In the genomic region with DNA sequence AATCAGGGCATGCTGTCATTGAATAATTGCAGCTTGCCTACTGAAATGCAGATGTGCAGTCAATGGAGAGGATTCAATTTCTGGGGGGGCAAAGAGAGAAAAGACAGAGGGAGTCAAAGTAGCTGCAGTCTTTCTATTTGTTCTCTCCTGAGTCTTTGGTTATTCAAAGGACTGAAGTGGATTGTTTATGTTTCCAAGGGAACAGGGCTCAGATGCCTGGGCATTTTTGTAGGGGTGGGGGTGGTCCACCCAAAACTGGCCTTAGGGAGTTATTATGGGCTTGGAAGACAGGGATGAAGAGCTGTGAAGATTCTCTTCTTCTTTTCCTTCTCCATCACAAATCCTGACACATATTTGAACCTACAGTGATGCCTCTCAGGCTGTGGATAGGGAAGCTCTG, we compare ENCODE assay signal across 16 cellular contexts.
"Had no signal": no experiment of that assay in that cellular context is flagged by ENCODE, and none has a peak within 500 bp of the region (broad histone marks: within the 10 kb centered on the region; RNA-seq: fewer than 3 reads in every experiment).

No MANE protein-coding gene starts in this region.

- H3K27ac ChIP-seq: cardiac muscle cell, dorsolateral prefrontal cortex, esophagus muscularis mucosa, hepatocyte, lower lobe of right lung, neutrophil, parathyroid adenoma, thoracic aorta had no signal

- H3K27me3 Mint-ChIP-seq: activated naive CD4-positive, alpha-beta T cell treated with anti-CD3 and anti-CD28 coated beads, Interleukin-2, amount 10 ng/mL, durations not matched to agents 7 days and 5 days had no signal

- H3K4me3 ChIP-seq: cardiac muscle cell, dorsolateral prefrontal cortex, esophagus muscularis mucosa, hepatocyte, lower lobe of right lung, thoracic aorta had no signal

- H3K36me3 Mint-ChIP-seq: activated naive CD4-positive, alpha-beta T cell treated with anti-CD3 and anti-CD28 coated beads, Interleukin-2, amount 10 ng/mL, durations not matched to agents 7 days and 5 days; naive B cell; T-cell had no signal

- H3K9me3 ChIP-seq: neutrophil, thoracic aorta had no signal

- DNase-seq: activated naive CD4-positive, alpha-beta T cell treated with anti-CD3 and anti-CD28 coated beads, Interleukin-2, amount 10 ng/mL, durations not matched to agents 7 days and 5 days; dorsolateral prefrontal cortex; left cardiac atrium; lower lobe of right lung; naive B cell; stimulated activated CD4-positive, alpha-beta T cell treated with anti-CD3 and anti-CD28 coated beads, Interleukin-2, amount 100 ng/mL, for 24 hours; T-cell; T-helper 9 cell had no signal

- ATAC-seq: activated CD4-positive, CD25-positive, alpha-beta regulatory T cell treated with anti-CD3 and anti-CD28 coated beads, Interleukin-2, amount 50 U/mL, for 24 hours; activated T-helper 17 cell treated with anti-CD3 and anti-CD28 coated beads, Interleukin-2, amount 50 U/mL, for 72 hours; left cardiac atrium; lower lobe of right lung; T-cell had no signal

- H3K27me3 ChIP-seq: cardiac muscle cell, esophagus muscularis mucosa, hepatocyte, neutrophil had no signal

- H3K9me3 Mint-ChIP-seq: activated naive CD4-positive, alpha-beta T cell treated with anti-CD3 and anti-CD28 coated beads, Interleukin-2, amount 10 ng/mL, durations not matched to agents 7 days and 5 days; activated T-helper 17 cell treated with anti-CD3 and anti-CD28 coated beads, Interleukin-2, amount 50 U/mL, for 72 hours had no signal

- H3K27ac Mint-ChIP-seq: activated naive CD4-positive, alpha-beta T cell treated with anti-CD3 and anti-CD28 coated beads, Interleukin-2, amount 10 ng/mL, durations not matched to agents 7 days and 5 days; activated T-helper 17 cell treated with anti-CD3 and anti-CD28 coated beads, Interleukin-2, amount 50 U/mL, for 72 hours; T-cell had no signal

- H3K4me3 Mint-ChIP-seq: activated naive CD4-positive, alpha-beta T cell treated with anti-CD3 and anti-CD28 coated beads, Interleukin-2, amount 10 ng/mL, durations not matched to agents 7 days and 5 days; activated T-helper 17 cell treated with anti-CD3 and anti-CD28 coated beads, Interleukin-2, amount 50 U/mL, for 72 hours; naive B cell; T-cell had no signal

- H3K4me1 Mint-ChIP-seq: activated naive CD4-positive, alpha-beta T cell treated with anti-CD3 and anti-CD28 coated beads, Interleukin-2, amount 10 ng/mL, durations not matched to agents 7 days and 5 days; activated T-helper 17 cell treated with anti-CD3 and anti-CD28 coated beads, Interleukin-2, amount 50 U/mL, for 72 hours; naive B cell; T-cell had no signal

- H3K36me3 ChIP-seq: cardiac muscle cell, esophagus muscularis mucosa, lower lobe of right lung, neutrophil, thoracic aorta had no signal

- H3K9ac ChIP-seq: parathyroid adenoma had no signal

- H3K4me1 ChIP-seq: esophagus muscularis mucosa, lower lobe of right lung, parathyroid adenoma had no signal
